ENCODE assay signal across 18 cellular contexts in genomic region chr15:36221992-36222391, GRCh38.
DNase-seq lines count a peak whose midpoint lies in the region; ATAC-seq, FAIRE-seq and TF ChIP-seq lines count a peak whose summit lies in the region.
"Had no signal": no experiment of that assay in that cellular context is flagged by ENCODE, and none has a peak within 500 bp of the region (broad histone marks: within the 10 kb centered on the region; RNA-seq: fewer than 3 reads in every experiment).

No MANE protein-coding gene starts in this region.

- H3K14ac ChIP-seq in neuronal stem cell (ENCODE audit: low read length), result peak overlapping the region; percentile 26

- no peak overlapping the region for H3K4me3 ChIP-seq in NB4 (ENCODE audit: low read depth, low read length)
- H3K4me3 ChIP-seq in K562, result no peak overlapping the region
- H3K4me3 ChIP-seq in neuronal stem cell (ENCODE audit: low read length in 2 of 2), result no peak overlapping the region
- H3K4me3 ChIP-seq in WERI-Rb-1 (ENCODE audit: low read depth, low read length), result no peak overlapping the region
- H3K4me3 ChIP-seq: HAP-1 had no signal

- TF ChIP-seq POLR2A in NB4 (IDR thresholded peaks at IDR 0.05; ENCODE audit: extremely low read depth, insufficient read length), result no peak
- no peak for TF ChIP-seq POLR2A in K562 (conservative IDR thresholded peaks at IDR 0.05)

- no peak for TF ChIP-seq EP300 in K562 (IDR thresholded peaks at IDR 0.05; ENCODE audit: low read length)

- H4K91ac ChIP-seq in neuronal stem cell (ENCODE audit: low read depth, low read length, poor library complexity), result no peak overlapping the region

- H3K9ac ChIP-seq in K562 (ENCODE audit: insufficient read depth in 1 of 2, low read depth in 2 of 2, low read length in 2 of 2) (no peak overlapping the region), neuronal stem cell (ENCODE audit: low read depth, low read length, poor library complexity) (no peak overlapping the region)

- H3K4me2 ChIP-seq in K562 (ENCODE audit: insufficient read depth, low read length) (no peak overlapping the region), neuronal stem cell (ENCODE audit: insufficient read depth, low read length, poor library complexity, severe bottlenecking) (no peak overlapping the region)

- H3K36me3 Mint-ChIP-seq in effector memory CD8-positive, alpha-beta T cell (ENCODE audit: insufficient read depth), result no peaks in the 10 kb centered on the region
- H3K36me3 Mint-ChIP-seq: CD14-positive monocyte; CD8-positive, alpha-beta T cell had no signal

- H3K27me3 ChIP-seq in K562 (ENCODE audit: control insufficient read depth in 2 of 2, insufficient read depth in 2 of 2, low read length in 2 of 2), result no peaks in the 10 kb centered on the region
- H3K27me3 ChIP-seq in neuronal stem cell (ENCODE audit: control insufficient read depth in 3 of 3, insufficient read depth in 3 of 3, low read depth in 1 of 3, low read length in 3 of 3), result no peaks in the 10 kb centered on the region
- no peaks in the 10 kb centered on the region for H3K27me3 ChIP-seq in WERI-Rb-1 (ENCODE audit: insufficient read depth, low read depth, severe bottlenecking)

- POLR2A ChIA-PET in K562 (lab: Yijun Ruan, JAX), result no interaction called here

- H4K20me1 ChIP-seq in K562 (replicated peaks; ENCODE audit: control insufficient read depth, insufficient read depth, low read length), result no peaks in the 10 kb centered on the region

- FAIRE-seq in K562 (lab: Jason Lieb, UNC), result no peak
- FAIRE-seq: GM19239, H1 had no signal

- no peaks in the 10 kb centered on the region for H3K9me3 Mint-ChIP-seq in effector memory CD8-positive, alpha-beta T cell

- no peak overlapping the region for H4K8ac ChIP-seq in neuronal stem cell (ENCODE audit: low read depth, low read length)

- no peaks in the 10 kb centered on the region for H3K79me2 ChIP-seq in K562 (ENCODE audit: control insufficient read depth, insufficient read depth, low read length)

- H2BK12ac ChIP-seq in neuronal stem cell (ENCODE audit: low read length), result no peak overlapping the region

- no peaks in the 10 kb centered on the region for H3K27me3 Mint-ChIP-seq in effector memory CD8-positive, alpha-beta T cell

- TF ChIP-seq CTCF in NB4 (IDR thresholded peaks at IDR 0.05; ENCODE audit: low read depth, low read length) (no peak), K562 (IDR thresholded peaks at IDR 0.05 in 2 of 3, conservative IDR thresholded peaks at IDR 0.05 in 1 of 3; ENCODE audit: insufficient read depth in 2 of 3, low read depth in 1 of 3, low read length in 3 of 3) (no peak), WERI-Rb-1 (IDR thresholded peaks at IDR 0.05; ENCODE audit: low read depth, low read length) (no peak)

- H2AFZ ChIP-seq in K562 (ENCODE audit: low read depth, low read length) (no peak overlapping the region), neuronal stem cell (ENCODE audit: low read length) (no peak overlapping the region)

- H3K23ac ChIP-seq in neuronal stem cell (ENCODE audit: low read depth, low read length, poor library complexity), result no peak overlapping the region

- H3K4me3 Mint-ChIP-seq in effector memory CD8-positive, alpha-beta T cell, result no peak overlapping the region
- H3K4me3 Mint-ChIP-seq: CD14-positive monocyte; CD8-positive, alpha-beta T cell had no signal

- H2BK120ac ChIP-seq in neuronal stem cell (ENCODE audit: low read depth, low read length), result no peak overlapping the region

- H2AK5ac ChIP-seq in neuronal stem cell (ENCODE audit: low read depth, low read length), result no peak overlapping the region

- H3K4ac ChIP-seq in neuronal stem cell (ENCODE audit: low read length), result no peak overlapping the region

- no peak overlapping the region for H2BK5ac ChIP-seq in neuronal stem cell (ENCODE audit: low read length)

- H3K79me1 ChIP-seq in neuronal stem cell (ENCODE audit: low read depth, low read length), result no peaks in the 10 kb centered on the region

- H3K4me1 ChIP-seq in K562 (replicated peaks in 1 of 2; ENCODE audit: control insufficient read depth in 2 of 2, insufficient read depth in 2 of 2, low read length in 2 of 2) (no peaks in the 10 kb centered on the region), neuronal stem cell (ENCODE audit: control insufficient read depth in 2 of 2, insufficient read depth in 1 of 2, low read depth in 1 of 2, low read length in 2 of 2) (peaks cover 0 to 4% of the 10 kb centered on the region in 2 donors)
- H3K4me1 ChIP-seq: HAP-1 had no signal

- peak; percentile 1 for DNase-seq in DMS 273 (lab: John Stamatoyannopoulos, UW; ENCODE audit: unreplicated experiment)
- no peak for DNase-seq in DMS 273 treated with DMSO at 0.1 percent for 48 hours (lab: John Stamatoyannopoulos, UW)
- DNase-seq in NB4 (ENCODE audit: low read depth), result peak; percentile 1
- DNase-seq in K562 (ENCODE audit: extremely low read depth in 1 of 4, low spot score in 3 of 4), result peak in 1 of 4 experiments; percentile 3
- no peak for DNase-seq in neuronal stem cell (ENCODE audit: low spot score)
- DNase-seq in effector memory CD8-positive, alpha-beta T cell, result no peak
- DNase-seq in WERI-Rb-1, result no peak
- DNase-seq: CD8-positive, alpha-beta T cell; COR-L47; DMS79 treated with DMSO at 0.1 percent for 48 hours; EL; GDM1 had no signal

- no peak overlapping the region for H3K18ac ChIP-seq in neuronal stem cell (ENCODE audit: low read length)

- no peaks in the 10 kb centered on the region for H3K4me1 Mint-ChIP-seq in effector memory CD8-positive, alpha-beta T cell (ENCODE audit: low read depth in 2 of 2)
- H3K4me1 Mint-ChIP-seq: CD14-positive monocyte had no signal

- no peak for TF ChIP-seq RAD21 in K562 (CRISPR knock-in tag; conservative IDR thresholded peaks at IDR 0.05 in 1 of 2, IDR thresholded peaks at IDR 0.05 in 1 of 2)

- WGBS in K562 (ENCODE audit: insufficient coverage, low coverage, missing lambda C conversion rate), result 20% methylated on average over 1 of the region's 1 CpG
- WGBS in neuronal stem cell (ENCODE audit: extremely low coverage in 2 of 2, insufficient read length in 2 of 2, insufficient replicate concordance in 1 of 2), 2 donors, result no CpG with 5 or more reads among the region's 1 CpG

- H3K9me3 ChIP-seq in K562 (replicated peaks; ENCODE audit: control insufficient read depth, insufficient read depth, low read depth, low read length) (no peaks in the 10 kb centered on the region; the same call in 1 of the 2 replicates), neuronal stem cell (replicated peaks in 1 of 2; ENCODE audit: control insufficient read depth in 2 of 2, insufficient read depth in 1 of 2, low read depth in 1 of 2, low read length in 2 of 2) (peaks cover 4 to 5% of the 10 kb centered on the region in 2 donors), WERI-Rb-1 (ENCODE audit: severe bottlenecking) (no peaks in the 10 kb centered on the region)
- H3K9me3 ChIP-seq: HAP-1 had no signal

- intact Hi-C loops in K562 (cut with micrococcal nuclease), result no loop called here

- in situ Hi-C loops in K562 (cut with MboI), result no loop called here

- H3K27ac ChIP-seq in K562 (ENCODE audit: extremely low read depth, low read depth, low read length), result no peak overlapping the region
- no peak overlapping the region for H3K27ac ChIP-seq in neuronal stem cell (replicated peaks; ENCODE audit: low read length)
- no peak overlapping the region for H3K27ac ChIP-seq in WERI-Rb-1
- H3K27ac ChIP-seq: 22Rv1 had no signal

- H3K9me1 ChIP-seq in K562 (ENCODE audit: control insufficient read depth, insufficient read depth, low read length), result no peaks in the 10 kb centered on the region

- no peak overlapping the region for H2BK15ac ChIP-seq in neuronal stem cell (ENCODE audit: low read length)

- ATAC-seq in K562, result no peak
- no peak for ATAC-seq in effector memory CD8-positive, alpha-beta T cell (replicated peaks)
- ATAC-seq in HG03045 (IDR thresholded peaks at IDR 0.05; ENCODE audit: unreplicated experiment), result no peak
- ATAC-seq: CD8-positive, alpha-beta T cell had no signal

- BruUV-seq in K562 (replicated peaks; lab: Mats Ljungman, UMichigan), result no TSS peak

- H3K36me3 ChIP-seq in K562 (ENCODE audit: control insufficient read depth, insufficient read depth, low read length), result no peaks in the 10 kb centered on the region
- H3K36me3 ChIP-seq in neuronal stem cell (replicated peaks in 1 of 2; ENCODE audit: control insufficient read depth in 2 of 2, insufficient read depth in 2 of 2, low read length in 2 of 2), result no peaks in the 10 kb centered on the region
- no peaks in the 10 kb centered on the region for H3K36me3 ChIP-seq in WERI-Rb-1
- H3K36me3 ChIP-seq: HAP-1 had no signal

- CTCF ChIA-PET in K562 (lab: Yijun Ruan, JAX; ENCODE audit: low intra/inter-chr PET ratio), result no interaction called here

- H3K27ac Mint-ChIP-seq in effector memory CD8-positive, alpha-beta T cell, result no peak overlapping the region
- H3K27ac Mint-ChIP-seq: CD14-positive monocyte; CD8-positive, alpha-beta T cell had no signal

TF ChIP-seq in K562, 482 proteins besides CTCF, POLR2A, EP300 and RAD21:
- TF ChIP-seq THRB (CRISPR knock-in tag; conservative IDR thresholded peaks at IDR 0.05) (no peak), TEAD4 (IDR thresholded peaks at IDR 0.05; ENCODE audit: low read length) (no peak), TEAD4 (CRISPR knock-in tag; IDR thresholded peaks at IDR 0.05; ENCODE audit: borderline replicate concordance) (no peak), STAT5A (IDR thresholded peaks at IDR 0.05; ENCODE audit: borderline replicate concordance, low read length) (no peak), ZFP36 (IDR thresholded peaks at IDR 0.05; ENCODE audit: low read depth, low read length, partially characterized antibody) (peak; percentile 60), PTRF (tag; IDR thresholded peaks at IDR 0.05) (no peak), NELFE (IDR thresholded peaks at IDR 0.05; ENCODE audit: insufficient read depth, insufficient read length) (no peak), ZNF239 (CRISPR knock-in tag; IDR thresholded peaks at IDR 0.05) (no peak), KLF16 (IDR thresholded peaks at IDR 0.05) (no peak), CEBPB (tag; IDR thresholded peaks at IDR 0.05) (no peak)

Comparison
In these comparisons a context has a peak if more than half of its experiments do, and no peak if none do; other contexts are left out.
1. DNase-seq: peak in DMS 273 (single experiment) and NB4 (single experiment); none in DMS 273 treated with DMSO at 0.1 percent for 48 hours (single experiment), neuronal stem cell (single experiment), effector memory CD8-positive, alpha-beta T cell (0 of 3) and WERI-Rb-1 (single experiment).